10 cellular contexts compared by ENCODE assay signal in the genomic region with DNA sequence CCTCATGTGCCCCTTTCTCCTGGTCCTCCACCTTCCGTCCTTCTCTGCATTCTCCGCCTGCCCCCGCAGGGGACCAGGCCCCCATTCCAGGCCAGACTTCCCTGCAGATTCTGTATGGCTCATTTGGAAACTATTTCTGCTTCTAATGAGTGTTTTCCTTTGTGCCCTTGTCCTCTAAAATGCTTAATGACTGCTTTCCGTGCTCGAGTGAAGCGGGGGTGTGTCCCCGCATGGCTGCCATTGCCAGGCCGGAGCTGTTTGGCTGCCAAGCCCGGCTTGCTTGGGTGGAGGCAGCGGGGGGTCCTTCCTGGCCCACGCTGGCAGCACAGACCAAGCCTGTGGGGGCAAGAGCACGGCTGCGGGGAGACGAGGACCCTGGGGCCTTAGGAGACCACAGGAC.
A peak's percentile ranks its signal among the peaks of the same experiment; 100 is the strongest.
DNase-seq lines count a peak whose midpoint lies in the region; ATAC-seq and TF ChIP-seq lines count a peak whose summit lies in the region.
"Had no signal": no experiment of that assay in that cellular context is flagged by ENCODE, and none has a peak within 500 bp of the region (broad histone marks: within the 10 kb centered on the region; RNA-seq: fewer than 3 reads in every experiment).

No MANE protein-coding gene starts in this region.

- H3K9me3 ChIP-seq in GM23248 (ENCODE audit: low read depth) (no peaks in the 10 kb centered on the region), SJSA1 (replicated peaks) (no peaks in the 10 kb centered on the region)

- no peak overlapping the region for H3K4me3 ChIP-seq in GM23248
- no peak overlapping the region for H3K4me3 ChIP-seq in SJSA1
- no peak overlapping the region for H3K4me3 ChIP-seq in skin epidermis

- H3F3A ChIP-seq in GM23248 (ENCODE audit: insufficient read depth) = peaks cover 14% of the 10 kb centered on the region

- H3K36me3 Mint-ChIP-seq in activated naive CD4-positive, alpha-beta T cell treated with anti-CD3 and anti-CD28 coated beads, Interleukin-2, amount 50 U/mL, for 72 hours = no peaks in the 10 kb centered on the region

- no peaks in the 10 kb centered on the region for H3K27me3 ChIP-seq in GM23248 (replicated peaks; ENCODE audit: insufficient read depth)
- no peaks in the 10 kb centered on the region for H3K27me3 ChIP-seq in SJSA1 (replicated peaks)
- peaks cover 7% of the 10 kb centered on the region for H3K27me3 ChIP-seq in foreskin keratinocyte

- no peaks in the 10 kb centered on the region for H3K79me2 ChIP-seq in GM23248 (ENCODE audit: insufficient read depth)

- TF ChIP-seq CTCF in foreskin keratinocyte (conservative IDR thresholded peaks at IDR 0.05) (no peak), GM13977 (IDR thresholded peaks at IDR 0.05; ENCODE audit: extremely low read depth, insufficient read depth, missing control alignments) (no peak)

- whole genome bisulfite sequencing in GM23248 (ENCODE audit: low coverage in 1 of 2, low lambda C conversion rate in 2 of 2, missing lambda C conversion rate in 2 of 2), 2 experiments = 11% methylated on average over 14 of the region's 14 CpGs

- no peaks in the 10 kb centered on the region for H3K9me2 ChIP-seq in GM23248 (ENCODE audit: insufficient read depth)

- no peak overlapping the region for H3K27ac Mint-ChIP-seq in activated naive CD4-positive, alpha-beta T cell treated with anti-CD3 and anti-CD28 coated beads, Interleukin-2, amount 50 U/mL, for 72 hours
- H3K27ac Mint-ChIP-seq: activated CD4-positive, alpha-beta T cell treated with anti-CD3 and anti-CD28 coated beads, Interleukin-2, amount 10 ng/mL, durations not matched to agents 24 days and 14 days had no signal

- in situ Hi-C loops in GM23248 (cut with MboI) = no loop called here
- in situ Hi-C loops in GM13977 (cut with MboI; ENCODE audit: low pct_unique_long_range_greater_than_20kb, low sequenced_read_pairs, unreplicated experiment) = no loop called here

- peak overlapping the region; percentile 42 for H3K4me2 ChIP-seq in GM23248 (ENCODE audit: unreplicated experiment)

- H4K20me1 ChIP-seq in GM23248 (ENCODE audit: insufficient read depth) = no peaks in the 10 kb centered on the region

- H3K9ac ChIP-seq in GM23248 = peak overlapping the region; percentile 80

- H3K9me3 Mint-ChIP-seq in activated naive CD4-positive, alpha-beta T cell treated with anti-CD3 and anti-CD28 coated beads, Interleukin-2, amount 50 U/mL, for 72 hours = no peaks in the 10 kb centered on the region
- H3K9me3 Mint-ChIP-seq: activated CD4-positive, alpha-beta T cell treated with anti-CD3 and anti-CD28 coated beads, Interleukin-2, amount 10 ng/mL, durations not matched to agents 24 days and 14 days had no signal

- ATAC-seq in foreskin keratinocyte (no peak), HG03196 (IDR thresholded peaks at IDR 0.05; ENCODE audit: unreplicated experiment) (no peak)
- no peak for ATAC-seq in activated naive CD4-positive, alpha-beta T cell treated with anti-CD3 and anti-CD28 coated beads, Interleukin-2, amount 50 U/mL, for 72 hours

- H3K36me3 ChIP-seq in GM23248 (ENCODE audit: low read depth) (no peaks in the 10 kb centered on the region), SJSA1 (no peaks in the 10 kb centered on the region)

- peaks cover 36% of the 10 kb centered on the region for H3K4me1 ChIP-seq in GM23248 (ENCODE audit: insufficient read depth)
- peaks cover 39% of the 10 kb centered on the region for H3K4me1 ChIP-seq in SJSA1 (replicated peaks)
- H3K4me1 ChIP-seq in foreskin keratinocyte = peaks cover 5% of the 10 kb centered on the region

- H3K27ac ChIP-seq in GM23248 (peak overlapping the region; percentile 98), SJSA1 (peak overlapping the region; percentile 67), foreskin keratinocyte (peak overlapping the region; percentile 95), skin epidermis (peak overlapping the region in 17 of 21 experiments; percentile 30 to 84 (median 65))

- DNase-seq in GM23248 = peak; percentile 89
- peak in 1 of 2 experiments; percentile 48 for DNase-seq in SJSA1 (ENCODE audit: low read depth in 1 of 2, low spot score in 2 of 2)
- peak in 1 of 2 donors; percentile 43 for DNase-seq in foreskin keratinocyte
- no peak for DNase-seq in GM13977 (ENCODE audit: low spot score)
- DNase-seq in activated T-cell treated with anti-CD3 and anti-CD28 coated beads, Interleukin-2, amount 50 U/mL, for 1 hour = no peak
- DNase-seq in activated naive CD4-positive, alpha-beta T cell treated with anti-CD3 and anti-CD28 coated beads, Interleukin-2, amount 50 U/mL, for 72 hours (ENCODE audit: low spot score in 2 of 2) = no peak
- DNase-seq: activated CD4-positive, alpha-beta T cell treated with anti-CD3 and anti-CD28 coated beads, Interleukin-2, amount 10 ng/mL, durations not matched to agents 24 days and 14 days; Karpas-422 had no signal

- H2AFZ ChIP-seq in GM23248 = peak overlapping the region; percentile 62
